ENCODE assay signal across 8 cellular contexts in the genomic region with DNA sequence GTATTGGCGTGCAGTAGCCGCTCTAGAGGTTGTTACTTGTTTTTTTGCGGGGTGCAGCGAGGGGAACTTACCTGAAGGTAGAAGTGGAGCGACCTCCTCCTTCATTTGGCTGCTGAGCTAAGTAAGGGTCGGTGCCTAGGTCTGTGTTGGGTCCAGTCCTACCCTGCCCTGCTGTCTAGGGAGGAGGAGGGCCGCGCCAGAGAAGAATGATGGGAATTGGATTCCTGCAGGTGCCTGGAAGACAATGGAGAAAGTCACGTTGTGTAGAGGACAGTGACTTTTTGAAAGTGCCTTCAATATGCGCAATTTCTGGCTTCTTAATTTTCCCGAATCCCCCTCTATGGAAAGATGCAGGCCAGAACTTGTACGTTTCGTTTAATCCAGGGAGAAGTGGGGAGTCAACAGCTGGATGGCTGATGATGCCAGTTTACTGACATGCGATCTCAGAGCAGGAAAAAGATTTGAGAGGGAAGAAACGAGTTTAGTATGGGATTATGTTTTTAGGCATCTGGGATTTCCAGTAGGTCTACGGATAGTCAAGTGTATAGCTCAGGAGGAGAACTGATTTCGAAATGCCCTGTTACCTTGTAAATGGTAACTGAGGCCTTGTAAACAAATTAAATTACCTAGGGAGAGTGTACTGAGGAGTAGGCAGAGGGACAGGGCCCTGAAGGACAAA. TPM values are rescaled to one million over a fixed set of nuclear protein-coding genes. Genes with fewer than 3 reads are reported as not detected.
A peak's percentile ranks its signal among the peaks of the same experiment; 100 is the strongest.
DNase-seq lines count a peak whose midpoint lies in the region; ATAC-seq and TF ChIP-seq lines count a peak whose summit lies in the region.

No MANE protein-coding gene starts in this region.

- peak overlapping the region; percentile 99 for H3K4me3 Mint-ChIP-seq in activated CD8-positive, alpha-beta T cell treated with anti-CD3 and anti-CD28 coated beads for 36 hours

- peaks cover 5% of the 10 kb centered on the region for H3K36me3 Mint-ChIP-seq in activated CD8-positive, alpha-beta T cell treated with anti-CD3 and anti-CD28 coated beads for 36 hours (ENCODE audit: low read depth)

- peaks cover 57% of the 10 kb centered on the region for H3K4me1 ChIP-seq in left ventricle myocardium inferior

- intact Hi-C loops in activated CD8-positive, alpha-beta T cell treated with anti-CD3 and anti-CD28 coated beads for 36 hours (cut with micrococcal nuclease): no loop called here
- intact Hi-C loops in left ventricle myocardium inferior (cut with micrococcal nuclease): no loop called here

- H3K27ac Mint-ChIP-seq in activated CD8-positive, alpha-beta T cell treated with anti-CD3 and anti-CD28 coated beads for 36 hours: peak overlapping the region; percentile 95

- ATAC-seq in HG03108 (IDR thresholded peaks at IDR 0.05; ENCODE audit: unreplicated experiment) (peak; percentile 2), HG02571 (IDR thresholded peaks at IDR 0.05; ENCODE audit: unreplicated experiment) (no peak), HG02852 (IDR thresholded peaks at IDR 0.05; ENCODE audit: unreplicated experiment) (no peak)
- no peak for ATAC-seq in activated CD8-positive, alpha-beta T cell treated with anti-CD3 and anti-CD28 coated beads for 36 hours

- no peak for DNase-seq in activated CD8-positive, alpha-beta T cell treated with anti-CD3 and anti-CD28 coated beads for 36 hours
- DNase-seq in left ventricle myocardium inferior (no peak), retinal pigment epithelial cell (ENCODE audit: low read depth) (no peak)
- DNase-seq in stimulated activated CD4-positive, alpha-beta T cell treated with anti-CD3 and anti-CD28 coated beads, Interleukin-1b, Interleukin-23, amount 100 ng/mL, for 48 hours: no peak

- H3K9me3 Mint-ChIP-seq in activated CD8-positive, alpha-beta T cell treated with anti-CD3 and anti-CD28 coated beads for 36 hours: no peaks in the 10 kb centered on the region

- peak overlapping the region; percentile 63 for H3K4me3 ChIP-seq in GM08714 (ENCODE audit: low read length)
- H3K4me3 ChIP-seq in left ventricle myocardium inferior: peak overlapping the region; percentile 91
- peak overlapping the region; percentile 95 for H3K4me3 ChIP-seq in retinal pigment epithelial cell (ENCODE audit: low read length)

- no peak for TF ChIP-seq CTCF in activated CD8-positive, alpha-beta T cell treated with anti-CD3 and anti-CD28 coated beads for 36 hours (IDR thresholded peaks at IDR 0.05)
- TF ChIP-seq CTCF in left ventricle myocardium inferior (IDR thresholded peaks at IDR 0.05; ENCODE audit: borderline replicate concordance): no peak
- TF ChIP-seq CTCF in retinal pigment epithelial cell (conservative IDR thresholded peaks at IDR 0.05; ENCODE audit: low read depth, low read length): no peak

- peaks cover 36% of the 10 kb centered on the region for H3K4me1 Mint-ChIP-seq in activated CD8-positive, alpha-beta T cell treated with anti-CD3 and anti-CD28 coated beads for 36 hours (ENCODE audit: low read depth)

- no peaks in the 10 kb centered on the region for H3K9me3 ChIP-seq in left ventricle myocardium inferior (replicated peaks)

- CTCF ChIA-PET in activated CD8-positive, alpha-beta T cell treated with anti-CD3 and anti-CD28 coated beads for 36 hours (lab: Charles Lee): interaction anchor here (1.0 to 1.5 kb wide), 2 partner anchors 10 to 77 kb away, joined by 3 to 4 read pairs; no protein-coding TSS in a partner anchor

- POLR2A ChIA-PET in activated CD8-positive, alpha-beta T cell treated with anti-CD3 and anti-CD28 coated beads for 36 hours (lab: Charles Lee): interaction anchor here (0.7 to 1.3 kb wide), 3 partner anchors 11 to 71 kb away, joined by 3 read pairs; no protein-coding TSS in a partner anchor

- H3K27me3 Mint-ChIP-seq in activated CD8-positive, alpha-beta T cell treated with anti-CD3 and anti-CD28 coated beads for 36 hours: no peaks in the 10 kb centered on the region

- no peaks in the 10 kb centered on the region for H3K27me3 ChIP-seq in left ventricle myocardium inferior (ENCODE audit: low read depth)

- peak overlapping the region; percentile 91 for H3K27ac ChIP-seq in left ventricle myocardium inferior (replicated peaks)

- no peaks in the 10 kb centered on the region for H3K36me3 ChIP-seq in left ventricle myocardium inferior

RNA-seq across cellular contexts. Expression of a gene that starts 0.7 kb away (rescaled TPM):
- 10 to 100 TPM; 45.1 to 46.9 TPM for total RNA-seq in activated CD8-positive, alpha-beta T cell treated with anti-CD3 and anti-CD28 coated beads for 36 hours
- 73.2 TPM for total RNA-seq in left ventricle myocardium inferior
